ENCODE assay signal across 1 cellular context in genomic region chr1:23978825-23979224, GRCh38.
TF ChIP-seq lines count a peak whose summit lies in the region.

No MANE protein-coding gene starts in this region.

TF ChIP-seq in H1, 55 proteins besides CTCF, POLR2A, EP300 and RAD21:
- TF ChIP-seq EZH2 (IDR thresholded peaks at IDR 0.05; ENCODE audit: low read depth, low read length, severe bottlenecking) (no peak), CHD1 (IDR thresholded peaks at IDR 0.05; ENCODE audit: low read depth, low read length) (no peak)
TF ChIP-seq in H1: peak in this region for 0.
